ENCODE assay signal across 1 cellular context in genomic region chr6:24961852-24962251, GRCh38.
TF ChIP-seq lines count a peak whose summit lies in the region.

No MANE protein-coding gene starts in this region.

TF ChIP-seq in GM12878, 131 proteins besides CTCF, POLR2A, EP300 and RAD21:
- TF ChIP-seq HSF1 (IDR thresholded peaks at IDR 0.05; ENCODE audit: low read depth, low read length) (no peak), BHLHE40 (IDR thresholded peaks at IDR 0.05; ENCODE audit: borderline replicate concordance in 1 of 2, low read depth in 2 of 2, low read length in 1 of 2) (no peak), KLF5 (IDR thresholded peaks at IDR 0.05; ENCODE audit: partially characterized antibody) (no peak)
